23 cellular contexts compared by ENCODE assay signal in the genomic region with DNA sequence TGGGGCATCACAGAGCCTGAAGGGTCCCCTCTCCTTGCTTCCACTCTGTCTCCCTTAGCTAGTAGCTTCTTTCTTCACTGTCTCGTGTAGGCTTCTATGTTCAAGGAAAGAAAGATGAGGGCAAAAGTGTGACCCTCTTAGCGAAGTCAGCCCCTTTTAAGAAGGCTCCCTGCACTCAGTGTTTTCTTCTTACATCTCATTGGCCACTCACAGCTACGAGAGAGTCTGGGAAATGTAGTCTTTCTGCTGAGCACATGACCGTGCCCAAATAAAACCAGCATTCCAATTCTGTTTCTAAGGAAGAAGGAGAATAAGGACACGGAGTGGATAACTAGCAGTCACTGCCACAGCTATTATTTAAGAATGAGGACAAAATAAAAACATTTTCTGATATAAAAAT.
DNase-seq lines count a peak whose midpoint lies in the region; ATAC-seq and TF ChIP-seq lines count a peak whose summit lies in the region.
"Had no signal": no experiment of that assay in that cellular context is flagged by ENCODE, and none has a peak within 500 bp of the region (broad histone marks: within the 10 kb centered on the region; RNA-seq: fewer than 3 reads in every experiment).

No MANE protein-coding gene starts in this region.

- peak overlapping the region; percentile 42 for H3K4me2 ChIP-seq in neural progenitor cell
- H3K4me2 ChIP-seq: BLaER1 had no signal

- H3K27ac Mint-ChIP-seq in brain (peak overlapping the region in 2 of 5 experiments; percentile 80), neural progenitor cell (no peak overlapping the region)
- H3K27ac Mint-ChIP-seq: CD4-positive, alpha-beta T cell; IgD-negative memory B cell had no signal

- TF ChIP-seq CTCF in brain (conservative IDR thresholded peaks at IDR 0.05) (no peak), neural progenitor cell (IDR thresholded peaks at IDR 0.05) (no peak), colonic mucosa (IDR thresholded peaks at IDR 0.05) (no peak)

- H3K36me3 Mint-ChIP-seq in brain (no peaks in the 10 kb centered on the region), neural progenitor cell (no peaks in the 10 kb centered on the region)

- no peaks in the 10 kb centered on the region for H4K20me1 ChIP-seq in neural progenitor cell (ENCODE audit: low read depth)
- H4K20me1 ChIP-seq: BLaER1 had no signal

- H3K4me3 ChIP-seq in iPS-20b (ENCODE audit: low read length) (peak overlapping the region; percentile 27; the same call in 1 of the 2 replicates), neural progenitor cell (no peak overlapping the region), colonic mucosa (no peak overlapping the region)
- H3K4me3 ChIP-seq: BLaER1 had no signal

- intact Hi-C loops in colonic mucosa (cut with DNase I), result no loop called here

- H3K4me1 Mint-ChIP-seq in brain (peaks cover 33% of the 10 kb centered on the region), neural progenitor cell (peaks cover 3% of the 10 kb centered on the region)
- H3K4me1 Mint-ChIP-seq: IgD-negative memory B cell had no signal

- H3K4me3 Mint-ChIP-seq in brain (peak overlapping the region in 4 of 5 experiments; percentile 32 to 62 (median 46)), neural progenitor cell (no peak overlapping the region)
- H3K4me3 Mint-ChIP-seq: CD4-positive, alpha-beta T cell; IgD-negative memory B cell had no signal

- H3K27me3 Mint-ChIP-seq in brain (peaks cover 9% of the 10 kb centered on the region), neural progenitor cell (ENCODE audit: insufficient read depth, low read depth) (peaks cover 7% of the 10 kb centered on the region)

- H3K9me3 Mint-ChIP-seq in brain (peaks cover 0 to 3% (median 0%) of the 10 kb centered on the region in 5 experiments), neural progenitor cell (no peaks in the 10 kb centered on the region)
- H3K9me3 Mint-ChIP-seq: IgD-negative memory B cell had no signal

- no peaks in the 10 kb centered on the region; the same call in 1 of the 2 replicates for H3K4me1 ChIP-seq in iPS-20b (ENCODE audit: insufficient read depth, low read length)
- H3K4me1 ChIP-seq in neural progenitor cell, result no peaks in the 10 kb centered on the region
- no peaks in the 10 kb centered on the region for H3K4me1 ChIP-seq in colonic mucosa
- H3K4me1 ChIP-seq: BLaER1 had no signal

- H3K79me2 ChIP-seq in neural progenitor cell (ENCODE audit: low read depth), result no peaks in the 10 kb centered on the region

- peak; percentile 17 for DNase-seq in neural progenitor cell (ENCODE audit: low spot score)
- DNase-seq in colonic mucosa, result no peak
- DNase-seq in pons (ENCODE audit: low spot score), result no peak
- no peak for DNase-seq in glomerular visceral epithelial cell (ENCODE audit: extremely low spot score)
- DNase-seq: CD4-positive, alpha-beta T cell; COR-L47; DMS 273 treated with DMSO at 0.1 percent for 48 hours; DND-41; NCI-H1105; NCI-H146; NCI-H2029; NCI-H226; NCI-H510A treated with DMSO at 0.1 percent for 48 hours; NCI-H748 treated with DMSO at 0.1 percent for 48 hours; NK-92 treated with Interleukin-12 subunit alpha and Interleukin-12 subunit beta, amount 100 ng/mL, for 24 hours; SHP77 treated with DMSO at 0.1 percent for 48 hours had no signal

- ATAC-seq in GM21529 (IDR thresholded peaks at IDR 0.05; ENCODE audit: unreplicated experiment), result no peak
- ATAC-seq: HCT116 had no signal

- H3K36me3 ChIP-seq in iPS-20b (ENCODE audit: insufficient read depth, low read depth, low read length) (no peaks in the 10 kb centered on the region), neural progenitor cell (no peaks in the 10 kb centered on the region), colonic mucosa (no peaks in the 10 kb centered on the region)
- H3K36me3 ChIP-seq: BLaER1 had no signal

- H3K9ac ChIP-seq in iPS-20b (ENCODE audit: low read depth, low read length), result no peak overlapping the region
- no peak overlapping the region for H3K9ac ChIP-seq in neural progenitor cell
- H3K9ac ChIP-seq in colonic mucosa (ENCODE audit: low read depth in 2 of 2, low read length in 2 of 2), result no peak overlapping the region
- H3K9ac ChIP-seq: BLaER1 had no signal

- H3K27ac ChIP-seq in iPS-20b (ENCODE audit: low read length) (no peak overlapping the region), neural progenitor cell (no peak overlapping the region), colonic mucosa (no peak overlapping the region)
- H3K27ac ChIP-seq: BLaER1, RWPE1 had no signal

- H3K9me3 ChIP-seq in iPS-20b (ENCODE audit: insufficient read depth, low read depth, low read length) (no peaks in the 10 kb centered on the region), neural progenitor cell (ENCODE audit: low read depth) (no peaks in the 10 kb centered on the region), colonic mucosa (no peaks in the 10 kb centered on the region)
- H3K9me3 ChIP-seq: BLaER1 had no signal

- no peaks in the 10 kb centered on the region for H3K27me3 ChIP-seq in iPS-20b (ENCODE audit: insufficient read depth, low read length)
- no peaks in the 10 kb centered on the region for H3K27me3 ChIP-seq in neural progenitor cell
- H3K27me3 ChIP-seq in colonic mucosa, result no peaks in the 10 kb centered on the region
- H3K27me3 ChIP-seq: BLaER1 had no signal

- peak overlapping the region; percentile 97 for H2AFZ ChIP-seq in neural progenitor cell (replicated peaks)

- H3F3A ChIP-seq in neural progenitor cell (ENCODE audit: low read depth), result no peaks in the 10 kb centered on the region
